ENCODE assay signal across 8 cellular contexts in the genomic region with DNA sequence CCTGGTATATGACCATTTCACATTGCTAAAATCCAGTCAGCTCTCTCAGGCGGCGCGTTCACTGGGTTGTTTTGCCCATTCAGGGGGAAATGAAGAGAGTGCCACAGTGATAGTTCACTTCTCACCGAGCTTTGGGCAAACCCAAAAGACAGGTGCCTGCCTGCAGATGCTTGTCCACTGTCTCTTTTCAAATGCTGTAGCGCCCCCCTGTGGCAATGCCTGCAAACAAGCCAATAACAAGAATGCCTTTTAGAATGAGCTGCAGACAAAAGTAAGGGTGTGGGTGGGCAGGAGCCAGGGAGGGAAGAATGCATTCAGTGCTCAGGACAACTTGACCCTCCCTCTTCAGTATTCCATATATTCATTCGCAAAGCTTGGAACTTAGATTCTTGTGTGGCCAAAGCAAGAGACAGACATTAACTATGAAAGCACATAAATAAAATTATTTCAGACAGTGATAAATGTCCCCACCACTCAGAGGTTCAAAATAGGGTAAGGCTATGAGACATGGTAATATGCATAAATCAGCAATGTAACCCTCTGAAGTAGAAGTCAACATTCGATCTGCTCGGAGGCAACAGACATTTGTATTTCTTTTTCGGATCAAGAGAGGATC.
DNase-seq lines count a peak whose midpoint lies in the region; ATAC-seq and TF ChIP-seq lines count a peak whose summit lies in the region.

No MANE protein-coding gene starts in this region.

- H4K20me1 ChIP-seq in OCI-LY3 (ENCODE audit: insufficient read depth, low read length): peaks cover 10% of the 10 kb centered on the region; the same call in 1 of the 2 replicates

- no peaks in the 10 kb centered on the region for H3K27me3 Mint-ChIP-seq in CD8-positive, alpha-beta T cell (ENCODE audit: low read depth)
- peaks cover 5% of the 10 kb centered on the region for H3K27me3 Mint-ChIP-seq in activated T-helper 1 cell treated with anti-CD3 and anti-CD28 coated beads, Interleukin-12 subunit alpha, Interleukin-12 subunit beta, Interleukin-2, Interleukin-4 antibody, amounts not matched to agents 30 ng/mL and 10 ng/mL and 1 ng/mL, durations not matched to agents 14 hours and 24 hours and 36 hours (ENCODE audit: insufficient read depth)

- DNase-seq in CD8-positive, alpha-beta T cell: peak in 5 of 7 experiments; percentile 16 to 44 (median 27)
- DNase-seq in HT-29 (ENCODE audit: low spot score) (peak; percentile 64), heart right ventricle (peak; percentile 54 to 57), psoas muscle (peak; percentile 77 to 85)
- DNase-seq in activated T-helper 1 cell treated with anti-CD3 and anti-CD28 coated beads, Interleukin-12 subunit alpha, Interleukin-12 subunit beta, Interleukin-2, Interleukin-4 antibody, amounts not matched to agents 30 ng/mL and 10 ng/mL and 1 ng/mL, durations not matched to agents 14 hours and 24 hours and 36 hours (ENCODE audit: low spot score): peak; percentile 14

- H3K4me2 ChIP-seq in OCI-LY3 (ENCODE audit: low read length): peak overlapping the region; percentile 54

- POLR2A ChIA-PET in CD8-positive, alpha-beta T cell (lab: Charles Lee): no interaction called here

- intact Hi-C loops in CD8-positive, alpha-beta T cell (cut with DNase I, micrococcal nuclease): no loop called here
- intact Hi-C loops in activated T-helper 1 cell treated with anti-CD3 and anti-CD28 coated beads, Interleukin-12 subunit alpha, Interleukin-12 subunit beta, Interleukin-2, Interleukin-4 antibody, amounts not matched to agents 30 ng/mL and 10 ng/mL and 1 ng/mL, durations not matched to agents 14 hours and 24 hours and 36 hours (cut with micrococcal nuclease): loop anchor here (10.0 kb wide), 1 partner anchor 169 kb away; no protein-coding TSS in a partner anchor
- intact Hi-C loops in heart right ventricle (cut with DNase I): loop anchor here in 5 of 10 donors (10.0 kb wide), 4 partner anchors 169 to 899 kb away; a partner anchor contains a TSS
- intact Hi-C loops in psoas muscle (cut with DNase I): loop anchor here (10.0 kb wide), 2 partner anchors 169 to 899 kb away; no protein-coding TSS in a partner anchor

- H3K36me3 ChIP-seq in CD8-positive, alpha-beta T cell (ENCODE audit: insufficient read depth, low read length): no peaks in the 10 kb centered on the region
- H3K36me3 ChIP-seq in OCI-LY3 (replicated peaks; ENCODE audit: low read depth, low read length): no peaks in the 10 kb centered on the region
- H3K36me3 ChIP-seq in heart right ventricle: no peaks in the 10 kb centered on the region
- no peaks in the 10 kb centered on the region for H3K36me3 ChIP-seq in psoas muscle (ENCODE audit: insufficient read depth in 1 of 2, low read depth in 1 of 2)

- H3K4me3 Mint-ChIP-seq in CD8-positive, alpha-beta T cell: no peak overlapping the region
- H3K4me3 Mint-ChIP-seq in activated T-helper 1 cell treated with anti-CD3 and anti-CD28 coated beads, Interleukin-12 subunit alpha, Interleukin-12 subunit beta, Interleukin-2, Interleukin-4 antibody, amounts not matched to agents 30 ng/mL and 10 ng/mL and 1 ng/mL, durations not matched to agents 14 hours and 24 hours and 36 hours: no peak overlapping the region

- H2AFZ ChIP-seq in OCI-LY3 (ENCODE audit: low read depth, low read length): no peak overlapping the region

- H3K4me3 ChIP-seq in CD8-positive, alpha-beta T cell (ENCODE audit: low read depth, low read length): no peak overlapping the region
- H3K4me3 ChIP-seq in OCI-LY3 (ENCODE audit: low read length) (no peak overlapping the region), heart right ventricle (no peak overlapping the region), psoas muscle (no peak overlapping the region)

- no peaks in the 10 kb centered on the region for H3K27me3 ChIP-seq in CD8-positive, alpha-beta T cell (ENCODE audit: insufficient read depth, low read length)
- no peaks in the 10 kb centered on the region for H3K27me3 ChIP-seq in OCI-LY3 (ENCODE audit: low read depth, low read length)
- no peaks in the 10 kb centered on the region for H3K27me3 ChIP-seq in heart right ventricle
- no peaks in the 10 kb centered on the region for H3K27me3 ChIP-seq in psoas muscle (ENCODE audit: insufficient read depth in 3 of 3, low read length in 2 of 3)

- H3K4me1 Mint-ChIP-seq in CD8-positive, alpha-beta T cell (ENCODE audit: low read depth): peaks cover 17% of the 10 kb centered on the region
- H3K4me1 Mint-ChIP-seq in activated T-helper 1 cell treated with anti-CD3 and anti-CD28 coated beads, Interleukin-12 subunit alpha, Interleukin-12 subunit beta, Interleukin-2, Interleukin-4 antibody, amounts not matched to agents 30 ng/mL and 10 ng/mL and 1 ng/mL, durations not matched to agents 14 hours and 24 hours and 36 hours (ENCODE audit: low read depth): no peaks in the 10 kb centered on the region

- no peak for TF ChIP-seq CTCF in CD8-positive, alpha-beta T cell (IDR thresholded peaks at IDR 0.05)
- TF ChIP-seq CTCF in OCI-LY3 (IDR thresholded peaks at IDR 0.05; ENCODE audit: low read depth, low read length) (peak; percentile 85), heart right ventricle (IDR thresholded peaks at IDR 0.05) (peak in 8 of 9 donors; percentile 19 to 66 (median 54)), psoas muscle (IDR thresholded peaks at IDR 0.05) (peak; percentile 49)

- ATAC-seq in CD8-positive, alpha-beta T cell: no peak
- ATAC-seq in heart right ventricle: peak in 5 of 8 donors; percentile 25 to 55 (median 43)
- ATAC-seq in psoas muscle: peak; percentile 46 to 70 (median 69)
- ATAC-seq in HG02798 (IDR thresholded peaks at IDR 0.05; ENCODE audit: poor library complexity, unreplicated experiment): no peak
- no peak for ATAC-seq in GM18867 (IDR thresholded peaks at IDR 0.05; ENCODE audit: unreplicated experiment)

- H3K9me3 ChIP-seq in CD8-positive, alpha-beta T cell (ENCODE audit: low read length): no peaks in the 10 kb centered on the region
- H3K9me3 ChIP-seq in OCI-LY3 (ENCODE audit: insufficient read depth, low read length): no peaks in the 10 kb centered on the region
- H3K9me3 ChIP-seq in heart right ventricle: no peaks in the 10 kb centered on the region
- no peaks in the 10 kb centered on the region for H3K9me3 ChIP-seq in psoas muscle

- H3K27ac ChIP-seq in CD8-positive, alpha-beta T cell (ENCODE audit: low read depth, low read length): no peak overlapping the region
- H3K27ac ChIP-seq in OCI-LY3 (ENCODE audit: low read length) (no peak overlapping the region), heart right ventricle (no peak overlapping the region), psoas muscle (no peak overlapping the region)

- peaks cover 2% of the 10 kb centered on the region for H3K36me3 Mint-ChIP-seq in CD8-positive, alpha-beta T cell
- H3K36me3 Mint-ChIP-seq in activated T-helper 1 cell treated with anti-CD3 and anti-CD28 coated beads, Interleukin-12 subunit alpha, Interleukin-12 subunit beta, Interleukin-2, Interleukin-4 antibody, amounts not matched to agents 30 ng/mL and 10 ng/mL and 1 ng/mL, durations not matched to agents 14 hours and 24 hours and 36 hours (ENCODE audit: low read depth): no peaks in the 10 kb centered on the region

- CTCF ChIA-PET in CD8-positive, alpha-beta T cell (lab: Charles Lee): interaction anchor here (0.7 to 2.6 kb wide), 6 partner anchors 10 to 278 kb away, joined by 3 to 9 read pairs (median 4); no protein-coding TSS in a partner anchor

- no peak overlapping the region for H3K27ac Mint-ChIP-seq in CD8-positive, alpha-beta T cell
- no peak overlapping the region for H3K27ac Mint-ChIP-seq in activated T-helper 1 cell treated with anti-CD3 and anti-CD28 coated beads, Interleukin-12 subunit alpha, Interleukin-12 subunit beta, Interleukin-2, Interleukin-4 antibody, amounts not matched to agents 30 ng/mL and 10 ng/mL and 1 ng/mL, durations not matched to agents 14 hours and 24 hours and 36 hours

- 79 to 80% methylated on average over 9 of the region's 9 CpGs for WGBS in heart right ventricle, 2 donors
- WGBS in psoas muscle, 3 donors: 71 to 79% (median 79%) methylated on average over 9 of the region's 9 CpGs

- no peak overlapping the region for H3K9ac ChIP-seq in OCI-LY3 (ENCODE audit: low read length)

- H3K9me3 Mint-ChIP-seq in CD8-positive, alpha-beta T cell: no peaks in the 10 kb centered on the region
- no peaks in the 10 kb centered on the region for H3K9me3 Mint-ChIP-seq in activated T-helper 1 cell treated with anti-CD3 and anti-CD28 coated beads, Interleukin-12 subunit alpha, Interleukin-12 subunit beta, Interleukin-2, Interleukin-4 antibody, amounts not matched to agents 30 ng/mL and 10 ng/mL and 1 ng/mL, durations not matched to agents 14 hours and 24 hours and 36 hours

- H3K4me1 ChIP-seq in CD8-positive, alpha-beta T cell (ENCODE audit: insufficient read depth, low read length): no peaks in the 10 kb centered on the region
- H3K4me1 ChIP-seq in OCI-LY3 (ENCODE audit: low read length) (peaks cover 33% of the 10 kb centered on the region), heart right ventricle (peaks cover 0 to 35% (median 12%) of the 10 kb centered on the region in 9 donors), psoas muscle (peaks cover 5% of the 10 kb centered on the region)

- H3K79me2 ChIP-seq in OCI-LY3 (ENCODE audit: low read length): no peaks in the 10 kb centered on the region

Comparison
In these comparisons a context has a peak if more than half of its experiments do, and no peak if none do; other contexts are left out.
1. ATAC-seq: peak in heart right ventricle (5 of 8) and psoas muscle (4 of 4); none in CD8-positive, alpha-beta T cell (single experiment), HG02798 (single experiment) and GM18867 (single experiment).
2. DNase-seq: peak in every context shown above with its lines; median percentile 81 in psoas muscle; 64 in HT-29; 56 in heart right ventricle; 27 in CD8-positive, alpha-beta T cell; 14 in activated T-helper 1 cell treated with anti-CD3 and anti-CD28 coated beads, Interleukin-12 subunit alpha, Interleukin-12 subunit beta, Interleukin-2, Interleukin-4 antibody, amounts not matched to agents 30 ng/mL and 10 ng/mL and 1 ng/mL, durations not matched to agents 14 hours and 24 hours and 36 hours.
3. intact Hi-C loops: an anchor here in activated T-helper 1 cell treated with anti-CD3 and anti-CD28 coated beads, Interleukin-12 subunit alpha, Interleukin-12 subunit beta, Interleukin-2, Interleukin-4 antibody, amounts not matched to agents 30 ng/mL and 10 ng/mL and 1 ng/mL, durations not matched to agents 14 hours and 24 hours and 36 hours (10.0 kb wide) and psoas muscle (10.0 kb wide); none called in CD8-positive, alpha-beta T cell.